In the genomic region with DNA sequence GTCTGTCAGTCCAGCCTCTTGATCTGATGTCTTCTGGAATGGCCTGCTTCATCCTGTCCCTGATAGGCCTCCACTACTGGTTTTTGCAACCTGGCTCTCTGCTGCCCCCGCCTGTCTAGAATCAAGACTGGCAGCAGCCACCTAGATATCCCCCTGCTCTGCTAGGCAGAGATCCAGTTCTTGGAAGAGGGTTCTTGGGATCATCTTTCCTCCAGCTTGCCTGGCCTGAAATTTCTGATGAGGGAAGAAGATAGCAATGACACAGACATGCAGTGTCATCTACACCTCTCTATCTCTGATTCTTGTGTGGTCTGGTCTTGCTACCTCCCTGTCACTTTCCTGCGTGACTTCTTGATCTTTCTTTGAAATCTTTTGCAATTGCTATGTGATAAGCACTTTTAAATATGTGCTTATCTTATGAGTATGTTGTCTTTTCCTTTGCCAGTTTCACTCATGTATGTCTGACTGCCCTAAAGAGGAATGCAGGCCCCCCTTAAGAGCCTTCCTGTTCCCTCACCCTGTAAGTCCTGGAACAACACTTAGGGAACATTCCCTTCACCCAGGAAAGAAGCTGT, we compare ENCODE assay signal across 8 cellular contexts. TPM values are rescaled to one million over a fixed set of nuclear protein-coding genes. Genes with fewer than 3 reads are reported as not detected.
A peak's percentile ranks its signal among the peaks of the same experiment; 100 is the strongest.
DNase-seq lines count a peak whose midpoint lies in the region; ATAC-seq and TF ChIP-seq lines count a peak whose summit lies in the region.

No MANE protein-coding gene starts in this region.

- peaks cover 3% of the 10 kb centered on the region for H3K36me3 ChIP-seq in WERI-Rb-1
- peaks cover 2% of the 10 kb centered on the region for H3K36me3 ChIP-seq in kidney epithelial cell (ENCODE audit: control insufficient read depth, insufficient read depth, low read length)

- TF ChIP-seq CTCF in WERI-Rb-1 (IDR thresholded peaks at IDR 0.05; ENCODE audit: low read depth, low read length) (peak; percentile 80), kidney epithelial cell (IDR thresholded peaks at IDR 0.05; ENCODE audit: insufficient read depth, low read length, poor library complexity, severe bottlenecking) (peak; percentile 84)

- H3K27me3 ChIP-seq in WERI-Rb-1 (ENCODE audit: insufficient read depth, low read depth, severe bottlenecking) (no peaks in the 10 kb centered on the region), kidney epithelial cell (ENCODE audit: control insufficient read depth, insufficient read depth, low read length) (no peaks in the 10 kb centered on the region)

- H3K4me3 ChIP-seq in WERI-Rb-1 (ENCODE audit: low read depth, low read length) (no peak overlapping the region), kidney epithelial cell (ENCODE audit: low read depth, low read length) (no peak overlapping the region)

- in situ Hi-C loops in T47D (cut with HindIII; ENCODE audit: low pct_unique_long_range_greater_than_20kb, low sequenced_read_pairs), result no loop called here

- DNase-seq in NCI-H2081 (lab: John Stamatoyannopoulos, UW), result peak; percentile 29 to 30
- no peak for DNase-seq in NCI-H2081 treated with DMSO at 0.1 percent for 48 hours (lab: John Stamatoyannopoulos, UW)
- DNase-seq in NCI-H146 treated with DMSO at 0.1 percent for 48 hours (lab: John Stamatoyannopoulos, UW; ENCODE audit: unreplicated experiment), result peak; percentile 2
- DNase-seq in WERI-Rb-1, result peak; percentile 73
- peak; percentile 58 to 63 for DNase-seq in T47D (ENCODE audit: low read depth in 1 of 2, low spot score in 1 of 2)
- DNase-seq in kidney epithelial cell (ENCODE audit: low read depth), result no peak
- peak; percentile 66 for DNase-seq in stimulated activated CD4-positive, alpha-beta T cell treated with anti-CD3 and anti-CD28 coated beads, Interleukin-1b, Interleukin-23, amount 100 ng/mL, for 48 hours

- ATAC-seq in HG03097 (IDR thresholded peaks at IDR 0.05; ENCODE audit: low FRiP score, unreplicated experiment), result no peak

- H3K27ac ChIP-seq in WERI-Rb-1, result no peak overlapping the region

- H3K9me3 ChIP-seq in WERI-Rb-1 (ENCODE audit: severe bottlenecking), result no peaks in the 10 kb centered on the region

RNA-seq across cellular contexts. Expression of gene NFATC3, which starts 20.3 kb away (rescaled TPM):
- total RNA-seq in kidney epithelial cell, result 15.2 and 21.7 TPM in 2 replicates

RNA-seq across cellular contexts. Expression of gene DUS2, which starts 41.8 kb away (rescaled TPM):
- 14.8 and 24.8 TPM in 2 replicates for total RNA-seq in kidney epithelial cell

RNA-seq across cellular contexts. Expression of gene DDX28, which starts 41.8 kb away (rescaled TPM):
- 10.6 and 11.4 TPM in 2 replicates for total RNA-seq in kidney epithelial cell

RNA-seq across cellular contexts. Expression of gene DPEP2NB, which starts 49.2 kb away (rescaled TPM):
- total RNA-seq in kidney epithelial cell, result not detected in 2 replicates

Comparison
In these comparisons a context has a peak if more than half of its experiments do, and no peak if none do; other contexts are left out.
1. DNase-seq: peak in NCI-H2081 (2 of 2), NCI-H146 treated with DMSO at 0.1 percent for 48 hours (single experiment), WERI-Rb-1 (single experiment), T47D (2 of 2) and stimulated activated CD4-positive, alpha-beta T cell treated with anti-CD3 and anti-CD28 coated beads, Interleukin-1b, Interleukin-23, amount 100 ng/mL, for 48 hours (single experiment); none in NCI-H2081 treated with DMSO at 0.1 percent for 48 hours (single experiment) and kidney epithelial cell (single experiment).